ENCODE assay signal across 14 cellular contexts in the genomic region with DNA sequence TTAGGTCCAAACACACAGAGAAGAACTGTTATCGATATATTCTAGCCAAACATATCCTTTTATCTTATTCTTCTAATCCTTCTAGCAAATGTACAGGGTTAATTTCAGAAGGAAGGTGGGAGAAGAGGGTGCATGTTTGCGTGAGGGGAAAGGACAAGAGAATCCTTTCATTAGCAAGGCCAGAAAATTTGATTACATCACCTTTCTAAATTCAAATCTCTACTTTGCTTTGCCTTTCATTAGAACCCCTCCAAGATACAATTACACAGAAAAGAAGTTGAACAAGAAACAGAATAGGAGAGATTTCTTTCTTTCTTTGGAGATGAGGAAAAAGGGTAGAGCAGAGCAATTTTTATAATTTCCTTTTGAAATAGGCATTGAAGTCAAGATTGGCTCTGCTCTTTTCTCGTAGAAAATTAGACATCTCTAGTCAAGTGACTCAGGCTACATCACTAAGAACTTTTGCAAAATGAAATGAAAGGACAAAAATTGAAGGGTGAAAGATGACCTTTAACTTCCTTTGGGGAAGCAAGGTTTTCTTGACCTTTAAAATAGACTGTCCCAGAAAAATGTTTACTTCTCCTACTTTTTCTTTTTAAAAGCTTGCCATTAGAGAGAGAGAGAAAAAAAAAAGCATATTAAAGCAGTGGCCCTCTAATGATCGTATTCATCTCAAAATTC.
DNase-seq lines count a peak whose midpoint lies in the region; ATAC-seq and TF ChIP-seq lines count a peak whose summit lies in the region.
"Had no signal": no experiment of that assay in that cellular context is flagged by ENCODE, and none has a peak within 500 bp of the region (broad histone marks: within the 10 kb centered on the region; RNA-seq: fewer than 3 reads in every experiment).

No MANE protein-coding gene starts in this region.

- in situ Hi-C loops in SK-MEL-5 (cut with HindIII; ENCODE audit: low pct_unique_long_range_greater_than_20kb, low sequenced_read_pairs): no loop called here

- DNase-seq in activated CD8-positive, alpha-beta T cell treated with anti-CD3 and anti-CD28 coated beads, Interleukin-2, amount 10 ng/mL, durations not matched to agents 7 days and 5 days: peak; percentile 4
- DNase-seq in activated CD8-positive, alpha-beta T cell treated with anti-CD3 and anti-CD28 coated beads for 36 hours: no peak
- DNase-seq in SK-MEL-5 (ENCODE audit: low read depth, low spot score) (peak; percentile 84), foreskin melanocyte (peak; percentile 51)
- DNase-seq in natural killer cell treated with Interleukin-12 subunit alpha and Interleukin-12 subunit beta and Interleukin-15 and Interleukin-18, amount 100 ng/mL, for 72 hours (ENCODE audit: low spot score): no peak
- DNase-seq: AML-193; Caco-2; Calu3; CD4-positive, alpha-beta T cell; CD8-positive, alpha-beta T cell; DMS79 treated with DMSO at 0.1 percent for 48 hours; GF-D8 had no signal

- no peaks in the 10 kb centered on the region for H3K9me3 Mint-ChIP-seq in activated CD8-positive, alpha-beta T cell treated with anti-CD3 and anti-CD28 coated beads, Interleukin-2, amount 10 ng/mL, durations not matched to agents 7 days and 5 days (ENCODE audit: insufficient read depth)
- H3K9me3 Mint-ChIP-seq in activated CD8-positive, alpha-beta T cell treated with anti-CD3 and anti-CD28 coated beads for 36 hours: no peaks in the 10 kb centered on the region
- no peaks in the 10 kb centered on the region for H3K9me3 Mint-ChIP-seq in natural killer cell treated with Interleukin-12 subunit alpha and Interleukin-12 subunit beta and Interleukin-15 and Interleukin-18, amount 100 ng/mL, for 72 hours
- H3K9me3 Mint-ChIP-seq: CD4-positive, alpha-beta T cell; CD8-positive, alpha-beta T cell had no signal

- no peak for ATAC-seq in activated CD8-positive, alpha-beta T cell treated with anti-CD3 and anti-CD28 coated beads, Interleukin-2, amount 10 ng/mL, durations not matched to agents 7 days and 5 days
- no peak for ATAC-seq in activated CD8-positive, alpha-beta T cell treated with anti-CD3 and anti-CD28 coated beads for 36 hours
- no peak for ATAC-seq in natural killer cell treated with Interleukin-12 subunit alpha and Interleukin-12 subunit beta and Interleukin-15 and Interleukin-18, amount 100 ng/mL, for 72 hours
- ATAC-seq: A549; CD8-positive, alpha-beta T cell had no signal

- H3K27ac Mint-ChIP-seq in activated CD8-positive, alpha-beta T cell treated with anti-CD3 and anti-CD28 coated beads, Interleukin-2, amount 10 ng/mL, durations not matched to agents 7 days and 5 days: no peak overlapping the region
- H3K27ac Mint-ChIP-seq in activated CD8-positive, alpha-beta T cell treated with anti-CD3 and anti-CD28 coated beads for 36 hours: no peak overlapping the region
- no peak overlapping the region for H3K27ac Mint-ChIP-seq in natural killer cell treated with Interleukin-12 subunit alpha and Interleukin-12 subunit beta and Interleukin-15 and Interleukin-18, amount 100 ng/mL, for 72 hours
- H3K27ac Mint-ChIP-seq: B cell; CD4-positive, alpha-beta T cell; CD8-positive, alpha-beta T cell had no signal

- TF ChIP-seq CTCF in activated CD8-positive, alpha-beta T cell treated with anti-CD3 and anti-CD28 coated beads for 36 hours (IDR thresholded peaks at IDR 0.05): no peak

- H3K4me3 Mint-ChIP-seq in activated CD8-positive, alpha-beta T cell treated with anti-CD3 and anti-CD28 coated beads, Interleukin-2, amount 10 ng/mL, durations not matched to agents 7 days and 5 days: no peak overlapping the region
- H3K4me3 Mint-ChIP-seq in activated CD8-positive, alpha-beta T cell treated with anti-CD3 and anti-CD28 coated beads for 36 hours: no peak overlapping the region
- no peak overlapping the region for H3K4me3 Mint-ChIP-seq in natural killer cell treated with Interleukin-12 subunit alpha and Interleukin-12 subunit beta and Interleukin-15 and Interleukin-18, amount 100 ng/mL, for 72 hours
- H3K4me3 Mint-ChIP-seq: B cell; CD4-positive, alpha-beta T cell; CD8-positive, alpha-beta T cell had no signal

- CTCF ChIA-PET in activated CD8-positive, alpha-beta T cell treated with anti-CD3 and anti-CD28 coated beads, Interleukin-2, amount 10 ng/mL, durations not matched to agents 7 days and 5 days (lab: Charles Lee): no interaction called here
- CTCF ChIA-PET in activated CD8-positive, alpha-beta T cell treated with anti-CD3 and anti-CD28 coated beads for 36 hours (lab: Charles Lee): interaction anchor here (1.0 kb wide), 1 partner anchor 325 kb away, joined by 3 read pairs; no protein-coding TSS in a partner anchor

- H3K27me3 Mint-ChIP-seq in activated CD8-positive, alpha-beta T cell treated with anti-CD3 and anti-CD28 coated beads, Interleukin-2, amount 10 ng/mL, durations not matched to agents 7 days and 5 days (ENCODE audit: low read depth): no peaks in the 10 kb centered on the region
- H3K27me3 Mint-ChIP-seq in activated CD8-positive, alpha-beta T cell treated with anti-CD3 and anti-CD28 coated beads for 36 hours: no peaks in the 10 kb centered on the region
- H3K27me3 Mint-ChIP-seq in natural killer cell treated with Interleukin-12 subunit alpha and Interleukin-12 subunit beta and Interleukin-15 and Interleukin-18, amount 100 ng/mL, for 72 hours: no peaks in the 10 kb centered on the region
- H3K27me3 Mint-ChIP-seq: B cell; CD4-positive, alpha-beta T cell had no signal

- H3K36me3 Mint-ChIP-seq in activated CD8-positive, alpha-beta T cell treated with anti-CD3 and anti-CD28 coated beads, Interleukin-2, amount 10 ng/mL, durations not matched to agents 7 days and 5 days (ENCODE audit: low read depth): no peaks in the 10 kb centered on the region
- no peaks in the 10 kb centered on the region for H3K36me3 Mint-ChIP-seq in activated CD8-positive, alpha-beta T cell treated with anti-CD3 and anti-CD28 coated beads for 36 hours (ENCODE audit: low read depth)
- no peaks in the 10 kb centered on the region for H3K36me3 Mint-ChIP-seq in natural killer cell treated with Interleukin-12 subunit alpha and Interleukin-12 subunit beta and Interleukin-15 and Interleukin-18, amount 100 ng/mL, for 72 hours

- intact Hi-C loops in activated CD8-positive, alpha-beta T cell treated with anti-CD3 and anti-CD28 coated beads for 36 hours (cut with micrococcal nuclease): no loop called here

- H3K4me1 Mint-ChIP-seq in activated CD8-positive, alpha-beta T cell treated with anti-CD3 and anti-CD28 coated beads, Interleukin-2, amount 10 ng/mL, durations not matched to agents 7 days and 5 days (ENCODE audit: low read depth): no peaks in the 10 kb centered on the region
- H3K4me1 Mint-ChIP-seq in activated CD8-positive, alpha-beta T cell treated with anti-CD3 and anti-CD28 coated beads for 36 hours (ENCODE audit: low read depth): peaks cover 7% of the 10 kb centered on the region
- no peaks in the 10 kb centered on the region for H3K4me1 Mint-ChIP-seq in natural killer cell treated with Interleukin-12 subunit alpha and Interleukin-12 subunit beta and Interleukin-15 and Interleukin-18, amount 100 ng/mL, for 72 hours (ENCODE audit: low read depth in 2 of 2)
- H3K4me1 Mint-ChIP-seq: B cell had no signal

- POLR2A ChIA-PET in activated CD8-positive, alpha-beta T cell treated with anti-CD3 and anti-CD28 coated beads, Interleukin-2, amount 10 ng/mL, durations not matched to agents 7 days and 5 days (lab: Charles Lee): interaction anchor here (0.6 kb wide), 1 partner anchor 62 kb away, joined by 4 read pairs; no protein-coding TSS in a partner anchor
- POLR2A ChIA-PET in activated CD8-positive, alpha-beta T cell treated with anti-CD3 and anti-CD28 coated beads for 36 hours (lab: Charles Lee): interaction anchor here (0.6 kb wide), 1 partner anchor 13 kb away, joined by 3 read pairs; no protein-coding TSS in a partner anchor

Comparison
In these comparisons a context has a peak if more than half of its experiments do, and no peak if none do; other contexts are left out.
1. DNase-seq: peak in activated CD8-positive, alpha-beta T cell treated with anti-CD3 and anti-CD28 coated beads, Interleukin-2, amount 10 ng/mL, durations not matched to agents 7 days and 5 days (single experiment), SK-MEL-5 (single experiment) and foreskin melanocyte (single experiment); none in activated CD8-positive, alpha-beta T cell treated with anti-CD3 and anti-CD28 coated beads for 36 hours (single experiment) and natural killer cell treated with Interleukin-12 subunit alpha and Interleukin-12 subunit beta and Interleukin-15 and Interleukin-18, amount 100 ng/mL, for 72 hours (single experiment).